ENCODE assay signal across 11 cellular contexts in the genomic region with DNA sequence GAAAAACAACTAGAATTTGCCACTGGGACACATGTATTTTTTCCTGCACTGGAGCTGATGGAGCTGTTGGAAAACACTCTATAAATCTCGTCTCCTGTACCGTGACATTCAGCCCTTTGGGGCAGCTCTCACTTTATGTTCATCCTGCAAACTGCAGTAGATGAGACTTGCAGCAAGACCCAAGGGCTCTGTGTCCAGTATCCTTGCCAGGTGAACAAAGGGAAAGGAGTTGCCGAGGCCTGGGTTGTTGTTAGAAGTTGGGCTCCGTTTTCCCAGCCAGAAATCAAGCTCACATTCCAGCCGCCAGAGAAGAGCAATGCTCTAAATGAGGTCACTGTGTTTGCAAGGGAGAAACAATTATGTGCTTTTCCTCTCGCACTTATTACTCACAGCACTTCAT.
DNase-seq lines count a peak whose midpoint lies in the region; ATAC-seq, FAIRE-seq and TF ChIP-seq lines count a peak whose summit lies in the region.
"Had no signal": no experiment of that assay in that cellular context is flagged by ENCODE, and none has a peak within 500 bp of the region (broad histone marks: within the 10 kb centered on the region; RNA-seq: fewer than 3 reads in every experiment).

No MANE protein-coding gene starts in this region.

- no peaks in the 10 kb centered on the region for H4K20me1 ChIP-seq in smooth muscle cell (ENCODE audit: low read depth)

- no peak for ATAC-seq in HG03045 (IDR thresholded peaks at IDR 0.05; ENCODE audit: unreplicated experiment)

- H3K79me2 ChIP-seq in smooth muscle cell (ENCODE audit: low read depth) = no peaks in the 10 kb centered on the region

- FAIRE-seq in bronchial epithelial cell (lab: Jason Lieb, UNC) = peak; percentile 60

- POLR2A ChIA-PET in HEK293T (lab: Yijun Ruan, JAX) = no interaction called here

- no peak for TF ChIP-seq CTCF in bronchial epithelial cell (IDR thresholded peaks at IDR 0.05; ENCODE audit: insufficient read depth, low read length, severe bottlenecking)
- TF ChIP-seq CTCF in smooth muscle cell (IDR thresholded peaks at IDR 0.05; ENCODE audit: borderline replicate concordance, insufficient read depth, poor library complexity, severe bottlenecking) = peak; percentile 45
- TF ChIP-seq CTCF in suprapubic skin (IDR thresholded peaks at IDR 0.05) = no peak

- H3K27ac ChIP-seq in smooth muscle cell (ENCODE audit: low read depth) (no peak overlapping the region), suprapubic skin (no peak overlapping the region)

- no peak overlapping the region for H3K4me3 ChIP-seq in bronchial epithelial cell (ENCODE audit: low read depth, low read length)
- H3K4me3 ChIP-seq in smooth muscle cell = no peak overlapping the region
- no peak overlapping the region for H3K4me3 ChIP-seq in suprapubic skin

- no peak for TF ChIP-seq POLR2A in suprapubic skin (IDR thresholded peaks at IDR 0.05)

- H2AFZ ChIP-seq in smooth muscle cell (ENCODE audit: low read depth) = peak overlapping the region; percentile 95

- CTCF ChIA-PET in HEK293T (lab: Yijun Ruan, JAX) = no interaction called here

- DNase-seq in HEK293T (ENCODE audit: extremely low spot score) (peak; percentile 14), bronchial epithelial cell (ENCODE audit: low read depth) (peak; percentile 5), iPS-NIHi7 (ENCODE audit: extremely low spot score) (peak; percentile 38), smooth muscle cell (lab: John Stamatoyannopoulos, UW; ENCODE audit: unreplicated experiment) (no peak), DMS 273 (lab: John Stamatoyannopoulos, UW; ENCODE audit: unreplicated experiment) (no peak), NAMALWA (ENCODE audit: low spot score) (no peak), suprapubic skin (ENCODE audit: low spot score in 2 of 2) (no peak)
- DNase-seq: activated CD8-positive, alpha-beta memory T cell treated with anti-CD3 and anti-CD28 coated beads, Interleukin-2, amount 50 U/mL, for 4 hours; NCI-H1436 treated with DMSO at 0.1 percent for 48 hours; stimulated activated CD4-positive, alpha-beta T cell treated with anti-CD3 and anti-CD28 coated beads, Interleukin-4, amount 100 ng/mL, for 4 hours had no signal

- H3K36me3 ChIP-seq in bronchial epithelial cell (ENCODE audit: control insufficient read depth, insufficient read depth, low read length) (no peaks in the 10 kb centered on the region), smooth muscle cell (ENCODE audit: low read depth) (no peaks in the 10 kb centered on the region), suprapubic skin (no peaks in the 10 kb centered on the region)

- no peaks in the 10 kb centered on the region for H3F3A ChIP-seq in smooth muscle cell (ENCODE audit: low read depth)

- no peak overlapping the region for H3K9ac ChIP-seq in smooth muscle cell (ENCODE audit: low read depth)

- H3K4me2 ChIP-seq in smooth muscle cell = peak overlapping the region; percentile 72

- no peaks in the 10 kb centered on the region for H3K9me3 ChIP-seq in smooth muscle cell (replicated peaks; ENCODE audit: low read depth)
- no peaks in the 10 kb centered on the region for H3K9me3 ChIP-seq in suprapubic skin

- 29% methylated on average over 6 of the region's 6 CpGs for WGBS in smooth muscle cell (ENCODE audit: low lambda C conversion rate)
- 22% methylated on average over 6 of the region's 6 CpGs for WGBS in suprapubic skin

- peaks cover 29% of the 10 kb centered on the region for H3K4me1 ChIP-seq in smooth muscle cell (ENCODE audit: low read depth)
- H3K4me1 ChIP-seq in suprapubic skin = no peaks in the 10 kb centered on the region

- no peaks in the 10 kb centered on the region for H3K27me3 ChIP-seq in bronchial epithelial cell (ENCODE audit: control insufficient read depth, insufficient read depth, low read length)
- H3K27me3 ChIP-seq in smooth muscle cell (ENCODE audit: low read depth) = no peaks in the 10 kb centered on the region
- no peaks in the 10 kb centered on the region for H3K27me3 ChIP-seq in suprapubic skin

- TF ChIP-seq EP300 in suprapubic skin (IDR thresholded peaks at IDR 0.05) = no peak

TF ChIP-seq in HEK293T, 16 proteins besides CTCF, POLR2A, EP300 and RAD21:
- TF ChIP-seq NFRKB (IDR thresholded peaks at IDR 0.05) (no peak), HDGF (IDR thresholded peaks at IDR 0.05; ENCODE audit: borderline replicate concordance) (no peak), SUZ12 (IDR thresholded peaks at IDR 0.05) (no peak), ARNT (IDR thresholded peaks at IDR 0.05) (no peak), BHLHE40 (IDR thresholded peaks at IDR 0.05; ENCODE audit: borderline replicate concordance) (no peak), ZNF384 (IDR thresholded peaks at IDR 0.05) (no peak), TARDBP (IDR thresholded peaks at IDR 0.05) (no peak), SP1 (IDR thresholded peaks at IDR 0.05) (no peak), ELF4 (IDR thresholded peaks at IDR 0.05) (no peak)
- TF ChIP-seq, protein P1, sequence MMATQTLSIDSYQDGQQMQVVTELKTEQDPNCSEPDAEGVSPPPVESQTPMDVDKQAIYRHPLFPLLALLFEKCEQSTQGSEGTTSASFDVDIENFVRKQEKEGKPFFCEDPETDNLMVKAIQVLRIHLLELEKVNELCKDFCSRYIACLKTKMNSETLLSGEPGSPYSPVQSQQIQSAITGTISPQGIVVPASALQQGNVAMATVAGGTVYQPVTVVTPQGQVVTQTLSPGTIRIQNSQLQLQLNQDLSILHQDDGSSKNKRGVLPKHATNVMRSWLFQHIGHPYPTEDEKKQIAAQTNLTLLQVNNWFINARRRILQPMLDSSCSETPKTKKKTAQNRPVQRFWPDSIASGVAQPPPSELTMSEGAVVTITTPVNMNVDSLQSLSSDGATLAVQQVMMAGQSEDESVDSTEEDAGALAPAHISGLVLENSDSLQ (IDR thresholded peaks at IDR 0.05) = no peak

Comparison
In these comparisons a context has a peak if more than half of its experiments do, and no peak if none do; other contexts are left out.
1. DNase-seq: peak in HEK293T (single experiment), bronchial epithelial cell (single experiment) and iPS-NIHi7 (single experiment); none in smooth muscle cell (single experiment), DMS 273 (single experiment), NAMALWA (single experiment) and suprapubic skin (0 of 2).